Comparison of ENCODE assay signal across 26 cellular contexts in the genomic region with DNA sequence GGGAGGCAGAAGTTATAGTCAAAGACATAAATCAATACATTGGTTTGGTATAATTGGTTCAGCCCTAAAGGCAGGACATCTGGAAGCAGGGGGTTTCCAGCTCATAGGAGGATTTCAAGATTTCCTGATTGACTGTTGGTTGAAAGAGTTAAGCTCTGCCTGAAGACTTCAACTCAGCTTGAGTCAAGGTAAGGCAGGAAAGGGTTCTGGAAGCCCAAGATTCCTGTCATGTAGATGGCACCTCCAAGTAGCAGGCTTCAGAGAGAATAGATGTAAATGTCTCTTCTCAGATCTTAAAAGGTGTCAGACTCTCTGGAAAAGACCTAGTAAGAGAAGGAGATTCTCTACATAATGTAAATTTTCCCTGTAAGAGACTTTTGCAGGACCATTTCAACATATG.
"Had no signal": no experiment of that assay in that cellular context is flagged by ENCODE, and none has a peak within 500 bp of the region (broad histone marks: within the 10 kb centered on the region; RNA-seq: fewer than 3 reads in every experiment).

No MANE protein-coding gene starts in this region.

- H3K36me3 Mint-ChIP-seq: naive thymus-derived CD8-positive, alpha-beta T cell; stimulated activated effector memory CD8-positive, alpha-beta T cell treated with anti-CD3 and anti-CD28 coated beads, Interleukin-12 subunit alpha, Interleukin-12 subunit beta, amount 100 ng/mL, for 72 hours; type B pancreatic cell had no signal

- DNase-seq: cerebellar nuclear complex; cortex of kidney; foreskin fibroblast; hypothalamus; left cardiac atrium; left lung; naive thymus-derived CD8-positive, alpha-beta T cell; pancreas; stimulated activated CD4-positive, alpha-beta T cell treated with anti-CD3 and anti-CD28 coated beads, Interleukin-12 subunit alpha, Interleukin-12 subunit beta, amount 100 ng/mL, for 4 hours; stimulated activated CD4-positive, alpha-beta T cell treated with anti-CD3 and anti-CD28 coated beads, Interleukin-1b, Interleukin-23, amount 100 ng/mL, for 48 hours; stimulated activated CD4-positive, alpha-beta T cell treated with anti-CD3 and anti-CD28 coated beads, Interleukin-4, amount 100 ng/mL, for 1 hour; stimulated activated naive CD8-positive, alpha-beta T cell treated with anti-CD3 and anti-CD28 coated beads, Interleukin-15, Interleukin-2, amounts not matched to agents 100 U/mL and 50 U/mL, for 24 hours; substantia nigra; testis; tibial artery had no signal

- H3K4me2 ChIP-seq: smooth muscle cell had no signal

- H3K4me1 Mint-ChIP-seq: naive thymus-derived CD8-positive, alpha-beta T cell; stimulated activated effector memory CD8-positive, alpha-beta T cell treated with anti-CD3 and anti-CD28 coated beads, Interleukin-12 subunit alpha, Interleukin-12 subunit beta, amount 100 ng/mL, for 72 hours had no signal

- H3K27ac Mint-ChIP-seq: naive thymus-derived CD8-positive, alpha-beta T cell; progenitor cell of endocrine pancreas; stimulated activated effector memory CD8-positive, alpha-beta T cell treated with anti-CD3 and anti-CD28 coated beads, Interleukin-12 subunit alpha, Interleukin-12 subunit beta, amount 100 ng/mL, for 72 hours; type B pancreatic cell had no signal

- H3K4me3 Mint-ChIP-seq: naive thymus-derived CD8-positive, alpha-beta T cell; neural crest cell; stimulated activated effector memory CD8-positive, alpha-beta T cell treated with anti-CD3 and anti-CD28 coated beads, Interleukin-12 subunit alpha, Interleukin-12 subunit beta, amount 100 ng/mL, for 72 hours; type B pancreatic cell had no signal

- H3K27ac ChIP-seq: epithelial cell of prostate, gastroesophageal sphincter, left lung, neutrophil, pancreas, right atrium auricular region, testis, tibial artery had no signal

- H3K36me3 ChIP-seq: gastroesophageal sphincter, left lung, neutrophil, pancreas, right atrium auricular region, tibial artery had no signal

- ATAC-seq: esophagus mucosa; gastroesophageal sphincter; left cardiac atrium; left lung; naive thymus-derived CD8-positive, alpha-beta T cell; pancreas; sciatic nerve; stimulated activated effector memory CD8-positive, alpha-beta T cell treated with anti-CD3 and anti-CD28 coated beads, Interleukin-12 subunit alpha, Interleukin-12 subunit beta, amount 100 ng/mL, for 72 hours; stimulated activated naive CD8-positive, alpha-beta T cell treated with anti-CD3 and anti-CD28 coated beads, Interleukin-15, Interleukin-2, amounts not matched to agents 100 U/mL and 50 U/mL, for 24 hours had no signal

- H3K27me3 ChIP-seq: gastroesophageal sphincter, left lung, neutrophil, pancreas, right atrium auricular region, testis, tibial artery had no signal

- H3K27me3 Mint-ChIP-seq: naive thymus-derived CD8-positive, alpha-beta T cell; progenitor cell of endocrine pancreas; type B pancreatic cell had no signal

- H3K9me3 ChIP-seq: gastroesophageal sphincter, left lung, neutrophil, pancreas, right atrium auricular region, testis, tibial artery had no signal

- H3K4me3 ChIP-seq: gastroesophageal sphincter, left lung, pancreas, right atrium auricular region, smooth muscle cell, testis, tibial artery had no signal

- H3K4me1 ChIP-seq: gastroesophageal sphincter, left lung, pancreas, right atrium auricular region, testis, tibial artery had no signal
